8 cellular contexts compared by ENCODE assay signal in the genomic region with DNA sequence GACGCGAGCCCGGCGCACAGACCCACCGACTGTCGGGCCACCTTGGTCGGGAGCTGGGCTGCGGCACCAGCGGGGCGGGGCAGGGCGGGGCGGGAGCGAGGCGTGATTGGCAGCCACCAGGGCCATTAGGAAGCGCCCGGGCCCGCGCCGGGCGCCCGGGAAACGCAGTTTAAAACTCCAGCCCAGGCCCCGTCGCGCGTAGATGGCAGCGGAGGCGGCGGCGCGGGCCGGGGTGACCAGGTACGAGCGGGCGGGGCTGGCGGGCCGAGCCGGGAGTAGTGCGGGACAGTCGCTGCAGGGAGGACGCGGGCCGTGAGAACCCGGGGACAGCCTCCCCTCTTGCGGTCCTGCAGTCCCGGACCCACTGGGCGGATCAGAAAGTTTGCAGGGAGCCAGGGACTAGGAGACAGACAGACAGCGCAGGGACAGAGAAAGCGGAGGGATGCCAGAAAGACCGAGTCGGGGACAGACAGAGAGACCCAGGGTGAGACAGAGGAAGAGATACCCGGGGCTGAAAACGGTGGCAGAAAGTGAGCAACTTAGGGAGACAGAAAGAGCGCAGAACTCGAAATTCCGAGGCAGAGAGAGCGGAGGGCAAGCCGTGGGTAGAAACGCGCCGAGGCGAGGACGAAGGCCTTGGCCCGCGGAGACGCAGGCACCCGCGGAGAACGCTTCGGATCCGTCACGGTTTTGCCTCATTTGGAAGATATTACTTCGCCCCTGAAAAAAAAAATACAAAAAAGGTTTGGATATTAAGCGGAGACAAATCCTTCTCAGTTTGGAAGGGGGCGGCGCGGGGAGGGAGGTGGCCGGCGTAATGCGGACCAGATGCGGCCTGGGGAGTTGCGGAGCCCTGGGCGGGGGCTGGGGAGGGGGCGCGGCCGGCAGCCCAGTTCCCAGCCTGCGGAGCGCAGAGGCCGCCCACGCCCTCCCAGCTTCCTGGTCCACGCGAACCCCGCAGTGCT. TPM values are rescaled to one million over a fixed set of nuclear protein-coding genes. Genes with fewer than 3 reads are reported as not detected.
DNase-seq lines count a peak whose midpoint lies in the region; ATAC-seq and TF ChIP-seq lines count a peak whose summit lies in the region.

A gene (plus strand): TSS at position 199 of the 965 bp plus-strand sequence. CDS start 17,175 bp downstream, outside the sequence.

- ATAC-seq in Right ventricle myocardium inferior (no peak), body of pancreas (peak; percentile 83), HG02981 (IDR thresholded peaks at IDR 0.05; ENCODE audit: unreplicated experiment) (no peak)
- peak; percentile 40 to 60 for ATAC-seq in stimulated activated naive B cell treated with anti-CD40 and anti-IgM and Interleukin-4, amounts not matched to agents 10 μg/mL and 1 μg/mL and 100 μg/mL, for 72 hours (replicated peaks)

- H3K27ac ChIP-seq in body of pancreas, result no peak within 1 kb of the TSS

- H3K27me3 ChIP-seq in body of pancreas, result peaks cover 6 to 43% of the 10 kb centered on the region in 2 donors

- H3K9me3 ChIP-seq in body of pancreas, result no peaks in the 10 kb centered on the region

- peaks cover 89 to 95% of the 10 kb centered on the region in 2 donors for H3K27me3 Mint-ChIP-seq in stimulated activated naive B cell treated with anti-CD40 and anti-IgM and Interleukin-4, amounts not matched to agents 10 μg/mL and 1 μg/mL and 100 μg/mL, for 72 hours

- intact Hi-C loops in Right ventricle myocardium inferior (cut with DNase I), result no loop called here
- intact Hi-C loops in cardiac septum (cut with DNase I), result no loop called here
- intact Hi-C loops in body of pancreas (cut with DNase I), result no loop called here

- H3K4me3 Mint-ChIP-seq in stimulated activated naive B cell treated with anti-CD40 and anti-IgM and Interleukin-4, amounts not matched to agents 10 μg/mL and 1 μg/mL and 100 μg/mL, for 72 hours, result peak within 1 kb of the TSS; percentile 79 to 80

- DNase-seq in Right ventricle myocardium inferior (ENCODE audit: missing footprints) (peak; percentile 46), cardiac septum (ENCODE audit: low spot score) (no peak), NCI-H748 treated with DMSO at 0.1 percent for 48 hours (lab: John Stamatoyannopoulos, UW) (peak; percentile 51), body of pancreas (peak; percentile 40 to 67 (median 50)), left kidney (ENCODE audit: low read depth, low spot score) (peak; percentile 55)
- no peak for DNase-seq in stimulated activated naive B cell treated with anti-CD40 and anti-IgM and Interleukin-4, amounts not matched to agents 10 μg/mL and 1 μg/mL and 100 μg/mL, for 72 hours
- no peak for DNase-seq in effector CD8-positive, alpha-beta T cell (lab: John Stamatoyannopoulos, UW)

- TF ChIP-seq CTCF in body of pancreas (IDR thresholded peaks at IDR 0.05), result no peak

- H3K27ac Mint-ChIP-seq in stimulated activated naive B cell treated with anti-CD40 and anti-IgM and Interleukin-4, amounts not matched to agents 10 μg/mL and 1 μg/mL and 100 μg/mL, for 72 hours, result peak within 1 kb of the TSS; percentile 90

- no peaks in the 10 kb centered on the region for H3K36me3 ChIP-seq in body of pancreas (replicated peaks in 1 of 2; ENCODE audit: insufficient read depth in 1 of 2, low read depth in 2 of 2)

- peaks cover 0 to 5% of the 10 kb centered on the region in 2 donors for H3K36me3 Mint-ChIP-seq in stimulated activated naive B cell treated with anti-CD40 and anti-IgM and Interleukin-4, amounts not matched to agents 10 μg/mL and 1 μg/mL and 100 μg/mL, for 72 hours

- no peak within 1 kb of the TSS for H3K4me3 ChIP-seq in body of pancreas

- H3K4me1 Mint-ChIP-seq in stimulated activated naive B cell treated with anti-CD40 and anti-IgM and Interleukin-4, amounts not matched to agents 10 μg/mL and 1 μg/mL and 100 μg/mL, for 72 hours, result peaks cover 22 to 32% of the 10 kb centered on the region in 2 donors

- no peak for TF ChIP-seq POLR2A in body of pancreas (IDR thresholded peaks at IDR 0.05)

- WGBS in body of pancreas, 2 donors, result 1 to 4% methylated on average over 57 to 93 of the region's 93 CpGs

- H3K4me1 ChIP-seq in body of pancreas, result peaks cover 24% of the 10 kb centered on the region

- H3K9me3 Mint-ChIP-seq in stimulated activated naive B cell treated with anti-CD40 and anti-IgM and Interleukin-4, amounts not matched to agents 10 μg/mL and 1 μg/mL and 100 μg/mL, for 72 hours, result no peaks in the 10 kb centered on the region

RNA-seq across cellular contexts. Expression of the gene that starts here (rescaled TPM):
- not detected for total RNA-seq in Right ventricle myocardium inferior
- total RNA-seq in cardiac septum, result not detected
- not detected for total RNA-seq in body of pancreas

Comparison
In these comparisons a context has a peak if more than half of its experiments do, and no peak if none do; other contexts are left out.
1. Peak in DNase-seq in Right ventricle myocardium inferior; RNA of the gene not detected or under 1 TPM.
2. Peak in DNase-seq and ATAC-seq in body of pancreas; RNA of the gene not detected or under 1 TPM.
3. ATAC-seq: peak in stimulated activated naive B cell treated with anti-CD40 and anti-IgM and Interleukin-4, amounts not matched to agents 10 μg/mL and 1 μg/mL and 100 μg/mL, for 72 hours (2 of 2); none in Right ventricle myocardium inferior (single experiment) and HG02981 (single experiment).
4. DNase-seq: peak in NCI-H748 treated with DMSO at 0.1 percent for 48 hours (single experiment) and left kidney (single experiment); none in cardiac septum (single experiment), stimulated activated naive B cell treated with anti-CD40 and anti-IgM and Interleukin-4, amounts not matched to agents 10 μg/mL and 1 μg/mL and 100 μg/mL, for 72 hours (single experiment) and effector CD8-positive, alpha-beta T cell (single experiment).